In the genomic region with DNA sequence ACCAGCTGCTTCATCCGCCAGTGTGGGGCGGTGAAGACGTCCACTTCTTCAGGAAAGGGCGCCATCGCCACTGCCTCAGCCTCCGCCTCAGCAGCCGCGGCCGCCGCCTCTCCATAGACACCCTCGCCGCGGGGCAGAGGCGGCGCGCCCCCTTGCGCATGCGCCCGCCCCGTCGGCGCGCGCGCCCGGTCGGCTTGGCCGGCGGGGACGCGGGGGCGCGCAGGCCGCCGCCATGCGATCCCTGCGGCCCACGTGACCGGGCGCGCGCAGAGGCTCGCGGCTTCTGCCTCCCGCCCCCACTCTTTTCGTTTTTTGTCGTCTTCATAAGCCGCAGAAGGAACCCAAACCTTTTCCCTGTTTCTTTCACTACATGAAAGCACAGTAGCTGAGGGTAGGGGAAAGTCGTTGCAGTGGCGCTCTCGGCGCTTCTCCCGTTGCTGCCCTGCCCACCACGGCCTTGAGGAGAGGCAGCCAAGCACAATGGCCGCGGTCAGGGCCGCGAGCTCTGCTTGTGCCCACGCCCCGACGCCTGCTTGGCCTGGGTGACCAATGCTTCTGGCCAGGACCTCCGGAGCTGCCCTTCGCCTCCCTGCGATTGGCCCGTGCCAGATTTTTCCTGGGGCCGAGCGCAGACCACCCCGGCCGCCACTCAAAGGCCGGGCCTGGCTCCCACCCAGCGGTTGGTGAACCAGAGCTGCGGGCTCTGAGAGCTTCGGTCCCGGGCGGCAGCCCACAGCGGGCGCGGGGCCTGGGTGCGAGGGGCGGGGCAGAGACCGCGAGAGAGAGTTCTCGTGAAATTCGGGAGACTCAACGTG, we compare ENCODE assay signal across 8 cellular contexts. TPM values are rescaled to one million over a fixed set of nuclear protein-coding genes. Genes with fewer than 3 reads are reported as not detected.
DNase-seq lines count a peak whose midpoint lies in the region; ATAC-seq and TF ChIP-seq lines count a peak whose summit lies in the region.

A gene with protein sequence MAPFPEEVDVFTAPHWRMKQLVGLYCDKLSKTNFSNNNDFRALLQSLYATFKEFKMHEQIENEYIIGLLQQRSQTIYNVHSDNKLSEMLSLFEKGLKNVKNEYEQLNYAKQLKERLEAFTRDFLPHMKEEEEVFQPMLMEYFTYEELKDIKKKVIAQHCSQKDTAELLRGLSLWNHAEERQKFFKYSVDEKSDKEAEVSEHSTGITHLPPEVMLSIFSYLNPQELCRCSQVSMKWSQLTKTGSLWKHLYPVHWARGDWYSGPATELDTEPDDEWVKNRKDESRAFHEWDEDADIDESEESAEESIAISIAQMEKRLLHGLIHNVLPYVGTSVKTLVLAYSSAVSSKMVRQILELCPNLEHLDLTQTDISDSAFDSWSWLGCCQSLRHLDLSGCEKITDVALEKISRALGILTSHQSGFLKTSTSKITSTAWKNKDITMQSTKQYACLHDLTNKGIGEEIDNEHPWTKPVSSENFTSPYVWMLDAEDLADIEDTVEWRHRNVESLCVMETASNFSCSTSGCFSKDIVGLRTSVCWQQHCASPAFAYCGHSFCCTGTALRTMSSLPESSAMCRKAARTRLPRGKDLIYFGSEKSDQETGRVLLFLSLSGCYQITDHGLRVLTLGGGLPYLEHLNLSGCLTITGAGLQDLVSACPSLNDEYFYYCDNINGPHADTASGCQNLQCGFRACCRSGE (minus strand): TSS at position 135 of the 815 bp plus-strand sequence. CDS start 70 bp downstream, at position 65.

- TF ChIP-seq EP300 in gastroesophageal sphincter (IDR thresholded peaks at IDR 0.05) (no peak), suprapubic skin (IDR thresholded peaks at IDR 0.05) (no peak)

- H3K4me3 ChIP-seq in LNCaP clone FGC (ENCODE audit: low read depth, low read length) (peak within 1 kb of the TSS; percentile 86), gastroesophageal sphincter (peak within 1 kb of the TSS; percentile 80 to 99), suprapubic skin (peak within 1 kb of the TSS; percentile 94)

- H3K27me3 ChIP-seq in gastroesophageal sphincter: no peaks in the 10 kb centered on the region
- H3K27me3 ChIP-seq in suprapubic skin: no peaks in the 10 kb centered on the region

- no peaks in the 10 kb centered on the region for H3K9me3 ChIP-seq in ES-I3 (ENCODE audit: control insufficient read depth, insufficient read depth, low read length)
- H3K9me3 ChIP-seq in gastroesophageal sphincter: no peaks in the 10 kb centered on the region
- no peaks in the 10 kb centered on the region for H3K9me3 ChIP-seq in suprapubic skin

- H3K9ac ChIP-seq in ES-I3 (ENCODE audit: low read depth, low read length): peak within 1 kb of the TSS; percentile 59

- peak within 1 kb of the TSS; percentile 92 to 99 (median 98) for H3K27ac ChIP-seq in gastroesophageal sphincter
- peak within 1 kb of the TSS; percentile 96 for H3K27ac ChIP-seq in suprapubic skin

- peak; percentile 89 to 93 for TF ChIP-seq POLR2A in gastroesophageal sphincter (IDR thresholded peaks at IDR 0.05)
- peak; percentile 69 to 87 for TF ChIP-seq POLR2A in suprapubic skin (IDR thresholded peaks at IDR 0.05)

- H3K4me1 ChIP-seq in ES-I3 (ENCODE audit: insufficient read depth, low read length) (peaks cover 16% of the 10 kb centered on the region), gastroesophageal sphincter (peaks cover 6 to 63% (median 11%) of the 10 kb centered on the region in 3 donors), suprapubic skin (peaks cover 48% of the 10 kb centered on the region)

- H3K36me3 ChIP-seq in ES-I3 (ENCODE audit: insufficient read depth, low read length) (peaks cover 2% of the 10 kb centered on the region; the same call in 1 of the 2 replicates), gastroesophageal sphincter (no peaks in the 10 kb centered on the region), suprapubic skin (no peaks in the 10 kb centered on the region)

- TF ChIP-seq CTCF in LNCaP clone FGC (IDR thresholded peaks at IDR 0.05; ENCODE audit: control insufficient read depth, extremely low read depth, insufficient read depth) (no peak), gastroesophageal sphincter (IDR thresholded peaks at IDR 0.05) (peak in 1 of 4 experiments; percentile 8), suprapubic skin (IDR thresholded peaks at IDR 0.05) (no peak)

- DNase-seq in H4 (ENCODE audit: low spot score) (peak; percentile 74), LNCaP clone FGC (ENCODE audit: low read depth) (peak; percentile 30), SK-MEL-5 (ENCODE audit: low read depth, low spot score) (peak; percentile 75), occipital lobe (lab: John Stamatoyannopoulos, UW) (peak; percentile 59), suprapubic skin (ENCODE audit: low spot score in 2 of 2) (peak; percentile 81 to 86)
- DNase-seq in activated naive CD4-positive, alpha-beta T cell treated with Interleukin-2 at 50 U/mL for 16 hours: peak; percentile 84

- ATAC-seq in gastroesophageal sphincter: peak; percentile 93

- WGBS in gastroesophageal sphincter (ENCODE audit: low coverage in 1 of 2), 2 donors: 20% methylated on average over 2 of the region's 85 CpGs; no CpG with 5 or more reads in 1 of the 2 donors
- 8% methylated on average over 56 of the region's 85 CpGs for WGBS in suprapubic skin

- in situ Hi-C loops in SK-MEL-5 (cut with HindIII; ENCODE audit: low pct_unique_long_range_greater_than_20kb, low sequenced_read_pairs): no loop called here

RNA-seq across cellular contexts. Expression of the gene that starts here (rescaled TPM):
- 67.4 and 78.1 TPM in 2 replicates for total RNA-seq in H4 (2014; rRNA removed; shearing (Covaris generic))
- total RNA-seq in SK-MEL-5 (2014; rRNA removed; shearing (Covaris generic)): 44.9 and 48.4 TPM in 2 replicates
- polyA plus RNA-seq in SK-MEL-5 (2015; cell fraction: cytosol; rRNA removed): 18.9 and 28.8 TPM in 2 replicates
- 42.6 and 46.0 TPM in 2 replicates for polyA plus RNA-seq in SK-MEL-5 (2015; cell fraction: nucleus; rRNA removed)
- total RNA-seq in gastroesophageal sphincter (100 to 1,000 TPM in 3 of 4 donors, 10 to 100 TPM in 1; 95.9 to 191 (median 159) TPM), occipital lobe (229 TPM), suprapubic skin (100 to 1,000 TPM in 2 of 4 donors, 10 to 100 TPM in 2; 73.2 to 120 (median 93.7) TPM)

Comparison
In these comparisons a context has a peak if more than half of its experiments do, and no peak if none do; other contexts are left out.
1. Peak in every context shown above with its lines: DNase-seq, ATAC-seq, H3K4me3 ChIP-seq and H3K27ac ChIP-seq.
2. DNase-seq: peak in every context shown above with its lines; median percentile 84 in activated naive CD4-positive, alpha-beta T cell treated with Interleukin-2 at 50 U/mL for 16 hours; 84 in suprapubic skin; 75 in SK-MEL-5; 74 in H4; 59 in occipital lobe; 30 in LNCaP clone FGC.